In genomic region chr7:80721880-80722595, GRCh38 we compare ENCODE assay signal across 9 cellular contexts.
DNase-seq lines count a peak whose midpoint lies in the region; ATAC-seq, FAIRE-seq and TF ChIP-seq lines count a peak whose summit lies in the region.
"Had no signal": no experiment of that assay in that cellular context is flagged by ENCODE, and none has a peak within 500 bp of the region (broad histone marks: within the 10 kb centered on the region; RNA-seq: fewer than 3 reads in every experiment).

No MANE protein-coding gene starts in this region.

- ATAC-seq in pancreas (peak in 3 of 4 donors; percentile 64 to 85 (median 70)), GM19395 (IDR thresholded peaks at IDR 0.05; ENCODE audit: unreplicated experiment) (no peak), GM21825 (IDR thresholded peaks at IDR 0.05; ENCODE audit: unreplicated experiment) (no peak)
- no peak for ATAC-seq in stimulated activated naive CD8-positive, alpha-beta T cell treated with anti-CD3 and anti-CD28 coated beads, Interleukin-15, amount 100 ng/mL, for 72 hours

- intact Hi-C loops in pancreas (cut with DNase I): no loop called here

- H3K27ac ChIP-seq in pancreas: no peak overlapping the region

- H3K4me1 Mint-ChIP-seq in stimulated activated naive CD8-positive, alpha-beta T cell treated with anti-CD3 and anti-CD28 coated beads, Interleukin-15, amount 100 ng/mL, for 72 hours: no peaks in the 10 kb centered on the region

- no peak overlapping the region for H3K27ac Mint-ChIP-seq in stimulated activated naive CD8-positive, alpha-beta T cell treated with anti-CD3 and anti-CD28 coated beads, Interleukin-15, amount 100 ng/mL, for 72 hours

- H3K4me1 ChIP-seq in pancreas: no peaks in the 10 kb centered on the region

- no peaks in the 10 kb centered on the region for H3K27me3 Mint-ChIP-seq in stimulated activated naive CD8-positive, alpha-beta T cell treated with anti-CD3 and anti-CD28 coated beads, Interleukin-15, amount 100 ng/mL, for 72 hours

- H3K36me3 ChIP-seq in pancreas: no peaks in the 10 kb centered on the region

- no peak for TF ChIP-seq CTCF in fibroblast of mammary gland (conservative IDR thresholded peaks at IDR 0.05; ENCODE audit: control insufficient read depth, insufficient read depth, low read depth, low read length)
- no peak for TF ChIP-seq CTCF in pancreas (IDR thresholded peaks at IDR 0.05)

- DNase-seq in EH (ENCODE audit: low read depth): peak; percentile 84
- peak; percentile 90 for DNase-seq in RKO (ENCODE audit: low spot score)
- DNase-seq in fibroblast of mammary gland (ENCODE audit: low read depth): peak; percentile 96
- DNase-seq in pancreas: no peak
- no peak for DNase-seq in activated CD4-positive, alpha-beta T cell treated with anti-CD3 and anti-CD28 coated beads for 4 hours
- no peak for DNase-seq in stimulated activated naive CD8-positive, alpha-beta T cell treated with anti-CD3 and anti-CD28 coated beads, Interleukin-15, amount 100 ng/mL, for 72 hours
- DNase-seq: NCI-H1436 treated with DMSO at 0.1 percent for 48 hours had no signal

- H3K4me3 Mint-ChIP-seq in stimulated activated naive CD8-positive, alpha-beta T cell treated with anti-CD3 and anti-CD28 coated beads, Interleukin-15, amount 100 ng/mL, for 72 hours: no peak overlapping the region

- no peak for FAIRE-seq in pancreas (lab: Jason Lieb, UNC)

- no peaks in the 10 kb centered on the region for H3K9me3 ChIP-seq in pancreas

- H3K27me3 ChIP-seq in pancreas: no peaks in the 10 kb centered on the region

- H3K4me3 ChIP-seq in fibroblast of mammary gland (ENCODE audit: control insufficient read depth, low read depth, low read length) (no peak overlapping the region), pancreas (no peak overlapping the region)

- WGBS in pancreas, 2 donors: 72 to 73% methylated on average over 3 of the region's 3 CpGs

- H3K9me3 Mint-ChIP-seq in stimulated activated naive CD8-positive, alpha-beta T cell treated with anti-CD3 and anti-CD28 coated beads, Interleukin-15, amount 100 ng/mL, for 72 hours: no peaks in the 10 kb centered on the region

Comparison
In these comparisons a context has a peak if more than half of its experiments do, and no peak if none do; other contexts are left out.
1. DNase-seq: peak in EH (single experiment), RKO (single experiment) and fibroblast of mammary gland (single experiment); none in pancreas (0 of 6), activated CD4-positive, alpha-beta T cell treated with anti-CD3 and anti-CD28 coated beads for 4 hours (0 of 2) and stimulated activated naive CD8-positive, alpha-beta T cell treated with anti-CD3 and anti-CD28 coated beads, Interleukin-15, amount 100 ng/mL, for 72 hours (0 of 2).
2. ATAC-seq: peak in pancreas (3 of 4); none in GM19395 (single experiment), GM21825 (single experiment) and stimulated activated naive CD8-positive, alpha-beta T cell treated with anti-CD3 and anti-CD28 coated beads, Interleukin-15, amount 100 ng/mL, for 72 hours (single experiment).